ENCODE assay signal across 18 cellular contexts in the genomic region with DNA sequence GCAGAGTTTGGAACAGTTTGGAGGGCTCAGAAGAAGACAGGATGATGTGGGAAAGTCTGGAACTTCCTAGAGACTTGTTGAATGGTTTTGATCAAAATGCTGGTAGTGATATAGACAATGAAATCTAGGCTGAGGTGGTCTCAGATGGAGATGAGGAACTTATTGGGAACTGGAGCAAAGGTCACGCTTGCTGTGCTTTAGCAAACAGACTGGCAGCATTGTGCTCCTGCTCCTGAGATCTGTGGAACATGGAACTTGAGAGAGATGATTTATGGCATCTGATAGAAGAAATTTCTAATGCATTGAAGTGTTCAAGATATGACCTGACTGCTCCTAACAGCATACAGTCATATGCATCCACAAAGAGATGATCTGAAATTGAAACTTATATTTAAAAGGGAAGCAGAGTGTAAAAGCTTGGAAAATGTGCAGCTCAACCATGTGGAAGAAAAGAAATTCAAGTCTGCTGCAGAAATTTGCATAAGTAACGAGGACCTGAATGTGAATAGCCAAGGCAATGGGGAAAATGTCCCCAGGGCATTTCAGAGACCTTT.
A peak's percentile ranks its signal among the peaks of the same experiment; 100 is the strongest.
DNase-seq lines count a peak whose midpoint lies in the region; TF ChIP-seq lines count a peak whose summit lies in the region.
"Had no signal": no experiment of that assay in that cellular context is flagged by ENCODE, and none has a peak within 500 bp of the region (broad histone marks: within the 10 kb centered on the region; RNA-seq: fewer than 3 reads in every experiment).

No MANE protein-coding gene starts in this region.

- peaks cover 5% of the 10 kb centered on the region for H3K36me3 Mint-ChIP-seq in endodermal cell (ENCODE audit: low read depth)
- H3K36me3 Mint-ChIP-seq in T-helper 2 cell treated with Interferon-gamma antibody and Interleukin-4, amounts not matched to agents 5 μg/mL and 100 μg/mL, for 36 hours (ENCODE audit: low read depth): no peaks in the 10 kb centered on the region
- H3K36me3 Mint-ChIP-seq: CD14-positive monocyte; CD4-positive, alpha-beta memory T cell; IgD-negative memory B cell had no signal

- no peak overlapping the region for H3K4me3 Mint-ChIP-seq in endodermal cell
- H3K4me3 Mint-ChIP-seq in T-helper 2 cell treated with Interferon-gamma antibody and Interleukin-4, amounts not matched to agents 5 μg/mL and 100 μg/mL, for 36 hours: no peak overlapping the region
- H3K4me3 Mint-ChIP-seq: CD14-positive monocyte; CD4-positive, alpha-beta memory T cell; H9 had no signal

- H3K27me3 ChIP-seq in endodermal cell (ENCODE audit: control insufficient read depth, insufficient read depth, low read length, poor library complexity, severe bottlenecking): no peaks in the 10 kb centered on the region

- no peak for TF ChIP-seq CTCF in endodermal cell (conservative IDR thresholded peaks at IDR 0.05)

- H3K4me3 ChIP-seq in endodermal cell (ENCODE audit: low read length): peak overlapping the region; percentile 43
- H3K4me3 ChIP-seq: A549, GM12878 had no signal

- peaks cover 31% of the 10 kb centered on the region for H3K9me3 Mint-ChIP-seq in endodermal cell
- peaks cover 6% of the 10 kb centered on the region for H3K9me3 Mint-ChIP-seq in T-helper 2 cell treated with Interferon-gamma antibody and Interleukin-4, amounts not matched to agents 5 μg/mL and 100 μg/mL, for 36 hours

- H3K27ac Mint-ChIP-seq in endodermal cell: no peak overlapping the region
- no peak overlapping the region for H3K27ac Mint-ChIP-seq in T-helper 2 cell treated with Interferon-gamma antibody and Interleukin-4, amounts not matched to agents 5 μg/mL and 100 μg/mL, for 36 hours
- H3K27ac Mint-ChIP-seq: H9, IgD-negative memory B cell had no signal

- no peaks in the 10 kb centered on the region for H3K36me3 ChIP-seq in endodermal cell (ENCODE audit: control insufficient read depth, insufficient read depth, low read length)

- H3K27ac ChIP-seq in angular gyrus (ENCODE audit: low read depth, low read length) (peak overlapping the region; percentile 88), endodermal cell (ENCODE audit: low read depth, low read length) (no peak overlapping the region), temporal lobe (ENCODE audit: low read depth, low read length) (peak overlapping the region; percentile 99)
- H3K27ac ChIP-seq: A549 had no signal

- peaks cover 30% of the 10 kb centered on the region for H3K4me1 Mint-ChIP-seq in endodermal cell
- H3K4me1 Mint-ChIP-seq in T-helper 2 cell treated with Interferon-gamma antibody and Interleukin-4, amounts not matched to agents 5 μg/mL and 100 μg/mL, for 36 hours (ENCODE audit: low read depth): no peaks in the 10 kb centered on the region
- H3K4me1 Mint-ChIP-seq: CD14-positive monocyte; CD4-positive, alpha-beta memory T cell; IgD-negative memory B cell had no signal

- 94 to 100% methylated on average over 1 to 2 of the region's 2 CpGs for WGBS in endodermal cell (ENCODE audit: insufficient coverage in 1 of 2, insufficient read length in 1 of 2), 2 experiments

- no peaks in the 10 kb centered on the region for H3K27me3 Mint-ChIP-seq in endodermal cell (ENCODE audit: insufficient read depth)
- no peaks in the 10 kb centered on the region for H3K27me3 Mint-ChIP-seq in T-helper 2 cell treated with Interferon-gamma antibody and Interleukin-4, amounts not matched to agents 5 μg/mL and 100 μg/mL, for 36 hours (ENCODE audit: low read depth)
- H3K27me3 Mint-ChIP-seq: CD4-positive, alpha-beta memory T cell had no signal

- H3K9me3 ChIP-seq in endodermal cell (ENCODE audit: control insufficient read depth, low read length): peaks cover 24% of the 10 kb centered on the region

- no peak overlapping the region for H3K9ac ChIP-seq in endodermal cell (ENCODE audit: extremely low read depth, low read length, poor library complexity, severe bottlenecking)

- peaks cover 18% of the 10 kb centered on the region for H3K4me1 ChIP-seq in endodermal cell (ENCODE audit: control insufficient read depth, insufficient read depth, low read length)

- peak; percentile 3 for DNase-seq in ELF-1 (ENCODE audit: low read depth, low spot score)
- DNase-seq in endodermal cell: no peak
- no peak for DNase-seq in NCI-H128 (lab: John Stamatoyannopoulos, UW; ENCODE audit: unreplicated experiment)
- no peak for DNase-seq in amniotic stem cell (lab: John Stamatoyannopoulos, UW)
- no peak for DNase-seq in T-helper 2 cell treated with Interferon-gamma antibody and Interleukin-4, amounts not matched to agents 5 μg/mL and 100 μg/mL, for 36 hours (ENCODE audit: low spot score)
- DNase-seq: AML-193; Calu3; CD4-positive, alpha-beta memory T cell; DMS79 treated with DMSO at 0.1 percent for 48 hours; GOT3; H9; KBM-7 had no signal
